In genomic region chr1:223133824-223134435, GRCh38 we compare ENCODE assay signal across 1 cellular context.
TF ChIP-seq lines count a peak whose summit lies in the region.

No MANE protein-coding gene starts in this region.

TF ChIP-seq in GM23338, 12 proteins besides CTCF, POLR2A, EP300 and RAD21 (continued from another document):
- TF ChIP-seq ZNF462 (CRISPR knock-in tag; IDR thresholded peaks at IDR 0.05) (no peak), CREB1 (CRISPR knock-in tag; IDR thresholded peaks at IDR 0.05; ENCODE audit: low read depth) (no peak), NANOG (IDR thresholded peaks at IDR 0.05; ENCODE audit: borderline replicate concordance) (no peak), ZNF331 (CRISPR knock-in tag; IDR thresholded peaks at IDR 0.05; ENCODE audit: low read depth) (no peak), JUNB (IDR thresholded peaks at IDR 0.05; ENCODE audit: unreplicated experiment) (no peak), ZNF114 (CRISPR knock-in tag; IDR thresholded peaks at IDR 0.05) (no peak), STAT1 (IDR thresholded peaks at IDR 0.05; ENCODE audit: unreplicated experiment) (no peak), POLR2AphosphoS5 (IDR thresholded peaks at IDR 0.05; ENCODE audit: low read depth) (peak; percentile 50)
- TF ChIP-seq, protein P1, sequence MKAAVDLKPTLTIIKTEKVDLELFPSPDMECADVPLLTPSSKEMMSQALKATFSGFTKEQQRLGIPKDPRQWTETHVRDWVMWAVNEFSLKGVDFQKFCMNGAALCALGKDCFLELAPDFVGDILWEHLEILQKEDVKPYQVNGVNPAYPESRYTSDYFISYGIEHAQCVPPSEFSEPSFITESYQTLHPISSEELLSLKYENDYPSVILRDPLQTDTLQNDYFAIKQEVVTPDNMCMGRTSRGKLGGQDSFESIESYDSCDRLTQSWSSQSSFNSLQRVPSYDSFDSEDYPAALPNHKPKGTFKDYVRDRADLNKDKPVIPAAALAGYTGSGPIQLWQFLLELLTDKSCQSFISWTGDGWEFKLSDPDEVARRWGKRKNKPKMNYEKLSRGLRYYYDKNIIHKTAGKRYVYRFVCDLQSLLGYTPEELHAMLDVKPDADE (IDR thresholded peaks at IDR 0.05), result 0 out of 2 replicates have a peak, but pooled peaks have one; percentile 13
- TF ChIP-seq, protein P2, sequence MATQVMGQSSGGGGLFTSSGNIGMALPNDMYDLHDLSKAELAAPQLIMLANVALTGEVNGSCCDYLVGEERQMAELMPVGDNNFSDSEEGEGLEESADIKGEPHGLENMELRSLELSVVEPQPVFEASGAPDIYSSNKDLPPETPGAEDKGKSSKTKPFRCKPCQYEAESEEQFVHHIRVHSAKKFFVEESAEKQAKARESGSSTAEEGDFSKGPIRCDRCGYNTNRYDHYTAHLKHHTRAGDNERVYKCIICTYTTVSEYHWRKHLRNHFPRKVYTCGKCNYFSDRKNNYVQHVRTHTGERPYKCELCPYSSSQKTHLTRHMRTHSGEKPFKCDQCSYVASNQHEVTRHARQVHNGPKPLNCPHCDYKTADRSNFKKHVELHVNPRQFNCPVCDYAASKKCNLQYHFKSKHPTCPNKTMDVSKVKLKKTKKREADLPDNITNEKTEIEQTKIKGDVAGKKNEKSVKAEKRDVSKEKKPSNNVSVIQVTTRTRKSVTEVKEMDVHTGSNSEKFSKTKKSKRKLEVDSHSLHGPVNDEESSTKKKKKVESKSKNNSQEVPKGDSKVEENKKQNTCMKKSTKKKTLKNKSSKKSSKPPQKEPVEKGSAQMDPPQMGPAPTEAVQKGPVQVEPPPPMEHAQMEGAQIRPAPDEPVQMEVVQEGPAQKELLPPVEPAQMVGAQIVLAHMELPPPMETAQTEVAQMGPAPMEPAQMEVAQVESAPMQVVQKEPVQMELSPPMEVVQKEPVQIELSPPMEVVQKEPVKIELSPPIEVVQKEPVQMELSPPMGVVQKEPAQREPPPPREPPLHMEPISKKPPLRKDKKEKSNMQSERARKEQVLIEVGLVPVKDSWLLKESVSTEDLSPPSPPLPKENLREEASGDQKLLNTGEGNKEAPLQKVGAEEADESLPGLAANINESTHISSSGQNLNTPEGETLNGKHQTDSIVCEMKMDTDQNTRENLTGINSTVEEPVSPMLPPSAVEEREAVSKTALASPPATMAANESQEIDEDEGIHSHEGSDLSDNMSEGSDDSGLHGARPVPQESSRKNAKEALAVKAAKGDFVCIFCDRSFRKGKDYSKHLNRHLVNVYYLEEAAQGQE (IDR thresholded peaks at IDR 0.05; ENCODE audit: unreplicated experiment), result no peak
